Comparison of ENCODE assay signal across 1 cellular context in the genomic region with DNA sequence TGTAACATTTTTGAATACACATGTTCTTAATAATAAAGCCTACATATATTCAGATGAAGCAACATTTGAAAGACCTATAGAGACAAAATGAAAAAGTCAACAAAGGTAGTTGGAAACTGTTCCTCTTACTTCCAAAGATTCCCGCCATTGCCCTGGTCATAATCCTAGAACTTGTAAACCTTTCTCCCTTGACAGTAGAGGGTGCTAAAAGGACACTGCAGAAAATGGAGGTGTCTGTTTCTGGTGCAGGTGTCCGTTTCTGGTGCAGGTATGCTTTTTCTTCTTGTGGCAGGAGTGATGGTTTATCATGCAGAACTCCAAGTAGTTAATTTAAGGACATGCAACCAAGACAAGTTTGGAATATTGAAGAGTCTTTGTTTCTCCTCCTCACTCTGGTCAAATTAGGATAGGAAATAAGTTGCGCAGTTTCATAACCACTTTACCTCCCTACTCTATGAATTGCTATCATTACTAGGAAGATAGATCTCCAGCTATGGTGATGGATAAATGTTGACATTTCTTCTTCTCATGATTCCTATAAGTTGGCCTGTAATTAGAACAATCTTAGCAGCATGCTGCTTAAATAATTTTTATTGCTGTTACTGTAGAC.
TF ChIP-seq lines count a peak whose summit lies in the region.

No MANE protein-coding gene starts in this region.

TF ChIP-seq in GM23338, 12 proteins besides CTCF, POLR2A, EP300 and RAD21 (continued from another document):
- TF ChIP-seq, protein P1, sequence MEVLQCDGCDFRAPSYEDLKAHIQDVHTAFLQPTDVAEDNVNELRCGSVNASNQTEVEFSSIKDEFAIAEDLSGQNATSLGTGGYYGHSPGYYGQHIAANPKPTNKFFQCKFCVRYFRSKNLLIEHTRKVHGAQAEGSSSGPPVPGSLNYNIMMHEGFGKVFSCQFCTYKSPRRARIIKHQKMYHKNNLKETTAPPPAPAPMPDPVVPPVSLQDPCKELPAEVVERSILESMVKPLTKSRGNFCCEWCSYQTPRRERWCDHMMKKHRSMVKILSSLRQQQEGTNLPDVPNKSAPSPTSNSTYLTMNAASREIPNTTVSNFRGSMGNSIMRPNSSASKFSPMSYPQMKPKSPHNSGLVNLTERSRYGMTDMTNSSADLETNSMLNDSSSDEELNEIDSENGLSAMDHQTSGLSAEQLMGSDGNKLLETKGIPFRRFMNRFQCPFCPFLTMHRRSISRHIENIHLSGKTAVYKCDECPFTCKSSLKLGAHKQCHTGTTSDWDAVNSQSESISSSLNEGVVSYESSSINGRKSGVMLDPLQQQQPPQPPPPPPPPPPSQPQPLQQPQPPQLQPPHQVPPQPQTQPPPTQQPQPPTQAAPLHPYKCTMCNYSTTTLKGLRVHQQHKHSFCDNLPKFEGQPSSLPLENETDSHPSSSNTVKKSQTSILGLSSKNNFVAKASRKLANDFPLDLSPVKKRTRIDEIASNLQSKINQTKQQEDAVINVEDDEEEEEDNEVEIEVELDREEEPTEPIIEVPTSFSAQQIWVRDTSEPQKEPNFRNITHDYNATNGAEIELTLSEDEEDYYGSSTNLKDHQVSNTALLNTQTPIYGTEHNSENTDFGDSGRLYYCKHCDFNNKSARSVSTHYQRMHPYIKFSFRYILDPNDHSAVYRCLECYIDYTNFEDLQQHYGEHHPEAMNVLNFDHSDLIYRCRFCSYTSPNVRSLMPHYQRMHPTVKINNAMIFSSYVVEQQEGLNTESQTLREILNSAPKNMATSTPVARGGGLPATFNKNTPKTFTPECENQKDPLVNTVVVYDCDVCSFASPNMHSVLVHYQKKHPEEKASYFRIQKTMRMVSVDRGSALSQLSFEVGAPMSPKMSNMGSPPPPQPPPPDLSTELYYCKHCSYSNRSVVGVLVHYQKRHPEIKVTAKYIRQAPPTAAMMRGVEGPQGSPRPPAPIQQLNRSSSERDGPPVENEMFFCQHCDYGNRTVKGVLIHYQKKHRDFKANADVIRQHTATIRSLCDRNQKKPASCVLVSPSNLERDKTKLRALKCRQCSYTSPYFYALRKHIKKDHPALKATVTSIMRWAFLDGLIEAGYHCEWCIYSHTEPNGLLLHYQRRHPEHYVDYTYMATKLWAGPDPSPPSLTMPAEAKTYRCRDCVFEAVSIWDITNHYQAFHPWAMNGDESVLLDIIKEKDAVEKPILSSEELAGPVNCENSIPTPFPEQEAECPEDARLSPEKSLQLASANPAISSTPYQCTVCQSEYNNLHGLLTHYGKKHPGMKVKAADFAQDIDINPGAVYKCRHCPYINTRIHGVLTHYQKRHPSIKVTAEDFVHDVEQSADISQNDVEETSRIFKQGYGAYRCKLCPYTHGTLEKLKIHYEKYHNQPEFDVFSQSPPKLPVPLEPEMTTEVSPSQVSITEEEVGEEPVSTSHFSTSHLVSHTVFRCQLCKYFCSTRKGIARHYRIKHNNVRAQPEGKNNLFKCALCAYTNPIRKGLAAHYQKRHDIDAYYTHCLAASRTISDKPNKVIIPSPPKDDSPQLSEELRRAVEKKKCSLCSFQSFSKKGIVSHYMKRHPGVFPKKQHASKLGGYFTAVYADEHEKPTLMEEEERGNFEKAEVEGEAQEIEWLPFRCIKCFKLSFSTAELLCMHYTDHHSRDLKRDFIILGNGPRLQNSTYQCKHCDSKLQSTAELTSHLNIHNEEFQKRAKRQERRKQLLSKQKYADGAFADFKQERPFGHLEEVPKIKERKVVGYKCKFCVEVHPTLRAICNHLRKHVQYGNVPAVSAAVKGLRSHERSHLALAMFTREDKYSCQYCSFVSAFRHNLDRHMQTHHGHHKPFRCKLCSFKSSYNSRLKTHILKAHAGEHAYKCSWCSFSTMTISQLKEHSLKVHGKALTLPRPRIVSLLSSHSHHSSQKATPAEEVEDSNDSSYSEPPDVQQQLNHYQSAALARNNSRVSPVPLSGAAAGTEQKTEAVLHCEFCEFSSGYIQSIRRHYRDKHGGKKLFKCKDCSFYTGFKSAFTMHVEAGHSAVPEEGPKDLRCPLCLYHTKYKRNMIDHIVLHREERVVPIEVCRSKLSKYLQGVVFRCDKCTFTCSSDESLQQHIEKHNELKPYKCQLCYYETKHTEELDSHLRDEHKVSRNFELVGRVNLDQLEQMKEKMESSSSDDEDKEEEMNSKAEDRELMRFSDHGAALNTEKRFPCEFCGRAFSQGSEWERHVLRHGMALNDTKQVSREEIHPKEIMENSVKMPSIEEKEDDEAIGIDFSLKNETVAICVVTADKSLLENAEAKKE (CRISPR knock-in tag; IDR thresholded peaks at IDR 0.05), result no peak
- TF ChIP-seq EZH2phosphoT487 (IDR thresholded peaks at IDR 0.05; ENCODE audit: unreplicated experiment) (no peak), ZNF114 (CRISPR knock-in tag; IDR thresholded peaks at IDR 0.05) (no peak), POLR2AphosphoS5 (IDR thresholded peaks at IDR 0.05; ENCODE audit: low read depth) (no peak), ZNF331 (CRISPR knock-in tag; IDR thresholded peaks at IDR 0.05; ENCODE audit: low read depth) (no peak), EZH2 (IDR thresholded peaks at IDR 0.05; ENCODE audit: low read depth, unreplicated experiment) (no peak), JUNB (IDR thresholded peaks at IDR 0.05; ENCODE audit: unreplicated experiment) (no peak), NANOG (IDR thresholded peaks at IDR 0.05; ENCODE audit: borderline replicate concordance) (no peak), CREB1 (CRISPR knock-in tag; IDR thresholded peaks at IDR 0.05; ENCODE audit: low read depth) (no peak), STAT1 (IDR thresholded peaks at IDR 0.05; ENCODE audit: unreplicated experiment) (no peak)
- TF ChIP-seq, protein P2, sequence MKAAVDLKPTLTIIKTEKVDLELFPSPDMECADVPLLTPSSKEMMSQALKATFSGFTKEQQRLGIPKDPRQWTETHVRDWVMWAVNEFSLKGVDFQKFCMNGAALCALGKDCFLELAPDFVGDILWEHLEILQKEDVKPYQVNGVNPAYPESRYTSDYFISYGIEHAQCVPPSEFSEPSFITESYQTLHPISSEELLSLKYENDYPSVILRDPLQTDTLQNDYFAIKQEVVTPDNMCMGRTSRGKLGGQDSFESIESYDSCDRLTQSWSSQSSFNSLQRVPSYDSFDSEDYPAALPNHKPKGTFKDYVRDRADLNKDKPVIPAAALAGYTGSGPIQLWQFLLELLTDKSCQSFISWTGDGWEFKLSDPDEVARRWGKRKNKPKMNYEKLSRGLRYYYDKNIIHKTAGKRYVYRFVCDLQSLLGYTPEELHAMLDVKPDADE (IDR thresholded peaks at IDR 0.05), result no peak
